1 cellular context compared by ENCODE assay signal in genomic region chr17:4557626-4558310, GRCh38.
TF ChIP-seq lines count a peak whose summit lies in the region.

No MANE protein-coding gene starts in this region.

TF ChIP-seq in HEK293T, 16 proteins besides CTCF, POLR2A, EP300 and RAD21:
- TF ChIP-seq HDGF (IDR thresholded peaks at IDR 0.05; ENCODE audit: borderline replicate concordance), result no peak
- no peak for TF ChIP-seq ELF4 (IDR thresholded peaks at IDR 0.05)
- TF ChIP-seq BHLHE40 (IDR thresholded peaks at IDR 0.05; ENCODE audit: borderline replicate concordance), result no peak
- TF ChIP-seq PKNOX1 (IDR thresholded peaks at IDR 0.05), result no peak
- no peak for TF ChIP-seq ARNT (IDR thresholded peaks at IDR 0.05)
- TF ChIP-seq FOXM1 (IDR thresholded peaks at IDR 0.05; ENCODE audit: borderline replicate concordance), result no peak
- no peak for TF ChIP-seq SP1 (IDR thresholded peaks at IDR 0.05)
- TF ChIP-seq CTBP1 (IDR thresholded peaks at IDR 0.05; ENCODE audit: borderline replicate concordance), result no peak
- TF ChIP-seq FOXA1 (IDR thresholded peaks at IDR 0.05), result no peak
